Comparison of ENCODE assay signal across 1 cellular context in the genomic region with DNA sequence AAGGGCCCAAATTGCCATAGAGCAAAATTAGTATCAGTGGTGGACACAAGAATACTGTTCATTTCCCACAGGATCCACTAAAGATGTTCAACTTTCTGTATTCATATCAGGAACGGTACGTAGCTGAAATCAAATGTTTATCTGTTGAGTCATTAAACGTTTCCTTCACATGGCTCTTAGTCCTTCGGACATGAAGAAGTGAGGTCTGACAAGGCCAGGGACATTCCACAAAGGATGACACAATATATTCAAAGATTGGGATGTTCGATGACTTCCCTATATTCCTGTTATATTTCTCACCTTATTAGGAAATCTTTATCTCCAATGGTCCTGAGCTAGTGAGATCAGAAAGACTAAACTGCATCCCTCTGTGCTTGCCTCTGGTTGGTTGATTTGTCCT.
TF ChIP-seq lines count a peak whose summit lies in the region.

No MANE protein-coding gene starts in this region.

TF ChIP-seq in IMR-90, 13 proteins besides CTCF, POLR2A, EP300 and RAD21:
- TF ChIP-seq CEBPB (IDR thresholded peaks at IDR 0.05; ENCODE audit: low read depth, low read length): peak; percentile 86
- TF ChIP-seq, protein P1, sequence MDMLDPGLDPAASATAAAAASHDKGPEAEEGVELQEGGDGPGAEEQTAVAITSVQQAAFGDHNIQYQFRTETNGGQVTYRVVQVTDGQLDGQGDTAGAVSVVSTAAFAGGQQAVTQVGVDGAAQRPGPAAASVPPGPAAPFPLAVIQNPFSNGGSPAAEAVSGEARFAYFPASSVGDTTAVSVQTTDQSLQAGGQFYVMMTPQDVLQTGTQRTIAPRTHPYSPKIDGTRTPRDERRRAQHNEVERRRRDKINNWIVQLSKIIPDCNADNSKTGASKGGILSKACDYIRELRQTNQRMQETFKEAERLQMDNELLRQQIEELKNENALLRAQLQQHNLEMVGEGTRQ (IDR thresholded peaks at IDR 0.05; ENCODE audit: low read depth, low read length): peak; percentile 36; the same call in 1 of the 2 replicates
- peak; percentile 84 for TF ChIP-seq FOS (IDR thresholded peaks at IDR 0.05; ENCODE audit: low read depth, low read length)
- TF ChIP-seq MXI1 (IDR thresholded peaks at IDR 0.05; ENCODE audit: borderline replicate concordance, low read depth, low read length): no peak
- TF ChIP-seq BHLHE40 (IDR thresholded peaks at IDR 0.05; ENCODE audit: low read depth, low read length): peak; percentile 49; the same call in 1 of the 2 replicates
